In genomic region chr12:62361048-62361447, GRCh38 we compare ENCODE assay signal across 26 cellular contexts.
"Had no signal": no experiment of that assay in that cellular context is flagged by ENCODE, and none has a peak within 500 bp of the region (broad histone marks: within the 10 kb centered on the region; RNA-seq: fewer than 3 reads in every experiment).

No MANE protein-coding gene starts in this region.

- H3K4me1 ChIP-seq: gastroesophageal sphincter, thyroid gland had no signal

- H3K36me3 ChIP-seq: thyroid gland had no signal

- H3K27ac Mint-ChIP-seq: activated naive CD8-positive, alpha-beta T cell treated with anti-CD3 and anti-CD28 coated beads, Interleukin-2, amount 10 ng/mL, durations not matched to agents 7 days and 5 days; activated T-helper 2 cell treated with anti-CD3 and anti-CD28 coated beads, Interferon-gamma antibody, Interleukin-2, Interleukin-4, amounts not matched to agents 10 μg/mL and 5 μg/mL and 100 μg/mL, durations not matched to agents 14 hours and 24 hours and 36 hours; brain; T-helper 17 cell had no signal

- H3K4me1 Mint-ChIP-seq: brain, neural crest cell had no signal

- FAIRE-seq: kidney, urothelium cell line had no signal

- ATAC-seq: activated T-cell treated with anti-CD3 and anti-CD28 coated beads, Interleukin-2, amount 50 U/mL, for 4 hours; gastroesophageal sphincter; naive thymus-derived CD4-positive, alpha-beta T cell; stimulated activated naive CD8-positive, alpha-beta T cell treated with anti-CD3 and anti-CD28 coated beads, Interleukin-15, Interleukin-2, amounts not matched to agents 100 U/mL and 50 U/mL, for 24 hours; T-helper 17 cell had no signal

- H3K27ac ChIP-seq: gastroesophageal sphincter, thyroid gland had no signal

- H3K4me3 Mint-ChIP-seq: activated naive CD8-positive, alpha-beta T cell treated with anti-CD3 and anti-CD28 coated beads, Interleukin-2, amount 10 ng/mL, durations not matched to agents 7 days and 5 days; activated T-cell treated with anti-CD3 and anti-CD28 coated beads, Interleukin-2, amount 50 U/mL, for 4 hours; brain; naive thymus-derived CD4-positive, alpha-beta T cell; neural crest cell; T-helper 17 cell had no signal

- H3K9me3 ChIP-seq: thyroid gland had no signal

- H3K4me3 ChIP-seq: gastroesophageal sphincter, lung, thyroid gland had no signal

- H3K27me3 Mint-ChIP-seq: activated naive CD8-positive, alpha-beta T cell treated with anti-CD3 and anti-CD28 coated beads, Interleukin-2, amount 10 ng/mL, durations not matched to agents 7 days and 5 days; brain; naive thymus-derived CD4-positive, alpha-beta T cell; T-helper 17 cell had no signal

- DNase-seq: activated CD4-positive, alpha-beta T cell treated with anti-CD3 and anti-CD28 coated beads for 4 hours; activated CD4-positive, alpha-beta T cell treated with anti-CD3 and anti-CD28 coated beads, Interleukin-2, amount 50 U/mL, for 48 hours; activated CD4-positive, CD25-positive, alpha-beta regulatory T cell; activated CD8-positive, alpha-beta memory T cell treated with anti-CD3 and anti-CD28 coated beads, Interleukin-2, amount 50 U/mL, for 48 hours; activated naive CD4-positive, alpha-beta T cell; activated naive CD8-positive, alpha-beta T cell treated with anti-CD3 and anti-CD28 coated beads, Interleukin-2, amount 10 ng/mL, durations not matched to agents 7 days and 5 days; activated T-cell treated with anti-CD3 and anti-CD28 coated beads, Interleukin-2, amount 50 U/mL, for 4 hours; effector memory CD4-positive, alpha-beta T cell; head of caudate nucleus; kidney; naive thymus-derived CD4-positive, alpha-beta T cell; occipital lobe; posterior cingulate gyrus; retina; stimulated activated CD4-positive, alpha-beta T cell treated with anti-CD3 and anti-CD28 coated beads, Interleukin-12 subunit alpha, Interleukin-12 subunit beta, amount 100 ng/mL, for 4 hours; stimulated activated CD4-positive, alpha-beta T cell treated with anti-CD3 and anti-CD28 coated beads, Interleukin-4, amount 100 ng/mL, for 4 hours; stimulated activated naive CD8-positive, alpha-beta T cell treated with anti-CD3 and anti-CD28 coated beads, Interleukin-15, Interleukin-2, amounts not matched to agents 100 U/mL and 50 U/mL, for 24 hours; SW 1271; T-helper 17 cell; thyroid gland had no signal

- H3K27me3 ChIP-seq: gastroesophageal sphincter, thyroid gland had no signal
